Comparison of ENCODE assay signal across 23 cellular contexts in genomic region chr9:65411336-65411735, GRCh38.
"Had no signal": no experiment of that assay in that cellular context is flagged by ENCODE, and none has a peak within 500 bp of the region (broad histone marks: within the 10 kb centered on the region; RNA-seq: fewer than 3 reads in every experiment).

No MANE protein-coding gene starts in this region.

- H3K4me1 ChIP-seq: esophagus muscularis mucosa, foreskin keratinocyte, gastroesophageal sphincter, heart left ventricle, left lung had no signal

- H3K4me1 Mint-ChIP-seq: memory B cell had no signal

- H3K36me3 Mint-ChIP-seq: memory B cell had no signal

- FAIRE-seq: colon, endothelial cell of umbilical vein, frontal cortex had no signal

- H3K4me3 ChIP-seq: coronary artery, dorsolateral prefrontal cortex, esophagus muscularis mucosa, gastroesophageal sphincter, heart left ventricle, hepatocyte, left lung, lung had no signal

- H3K4me3 Mint-ChIP-seq: immature natural killer cell, memory B cell had no signal

- ATAC-seq: foreskin keratinocyte, gastroesophageal sphincter, heart left ventricle, left lung, left ventricle myocardium superior had no signal

- H3K27me3 Mint-ChIP-seq: memory B cell had no signal

- H3K27ac ChIP-seq: coronary artery, dorsolateral prefrontal cortex, esophagus muscularis mucosa, foreskin keratinocyte, gastroesophageal sphincter, heart left ventricle, hepatocyte, left lung had no signal

- DNase-seq: dermis blood vessel endothelial cell; effector CD4-positive, alpha-beta T cell; effector memory CD4-positive, alpha-beta T cell; foreskin keratinocyte; heart left ventricle; hypothalamus; immature natural killer cell; islet precursor cell; left lung; left ventricle myocardium superior; mammary epithelial cell; mesendoderm; midbrain had no signal

- H3K27me3 ChIP-seq: foreskin keratinocyte, hepatocyte, left lung had no signal

- H3K36me3 ChIP-seq: esophagus muscularis mucosa, gastroesophageal sphincter, heart left ventricle, left lung had no signal

- H3K27ac Mint-ChIP-seq: immature natural killer cell, memory B cell had no signal
